In genomic region chr20:34875657-34876160, GRCh38 we compare ENCODE assay signal across 8 cellular contexts. TPM values are rescaled to one million over a fixed set of nuclear protein-coding genes. Genes with fewer than 3 reads are reported as not detected.
DNase-seq lines count a peak whose midpoint lies in the region; ATAC-seq and TF ChIP-seq lines count a peak whose summit lies in the region.

No MANE protein-coding gene starts in this region.

- peak overlapping the region; percentile 61 to 93 for H3K27ac ChIP-seq in thoracic aorta

- ATAC-seq in activated CD4-positive, alpha-beta T cell treated with anti-CD3 and anti-CD28 coated beads for 36 hours, result no peak
- ATAC-seq in WTC11 (no peak), thoracic aorta (ENCODE audit: insufficient number of reproducible peaks, low FRiP score, low read depth) (no peak), sciatic nerve (no peak)

- H3K27me3 ChIP-seq in thoracic aorta (replicated peaks; ENCODE audit: insufficient read depth), result no peaks in the 10 kb centered on the region

- H3K27ac Mint-ChIP-seq in activated CD4-positive, alpha-beta T cell treated with anti-CD3 and anti-CD28 coated beads for 36 hours, result peak overlapping the region; percentile 85
- H3K27ac Mint-ChIP-seq in WTC11, result peak overlapping the region; percentile 98

- no peaks in the 10 kb centered on the region for H3K36me3 ChIP-seq in thoracic aorta

- no peak for DNase-seq in activated CD4-positive, alpha-beta T cell treated with anti-CD3 and anti-CD28 coated beads for 36 hours
- no peak for DNase-seq in activated CD4-positive, alpha-beta T cell treated with anti-CD3 and anti-CD28 coated beads, Interleukin-2, amount 50 U/mL, for 4 hours
- DNase-seq in WTC11 (ENCODE audit: low spot score) (no peak), thoracic aorta (ENCODE audit: low spot score) (no peak), sciatic nerve (ENCODE audit: low spot score) (no peak), KBM-7 (no peak), NCI-H2196 treated with DMSO at 0.1 percent for 48 hours (lab: John Stamatoyannopoulos, UW; ENCODE audit: unreplicated experiment) (no peak)

- POLR2A ChIA-PET in activated CD4-positive, alpha-beta T cell treated with anti-CD3 and anti-CD28 coated beads for 36 hours (lab: Charles Lee), result interaction anchor here (0.6 to 1.0 kb wide), 2 partner anchors 80 to 286 kb away, joined by 3 to 4 read pairs; no protein-coding TSS in a partner anchor
- POLR2A ChIA-PET in WTC11 (lab: Charles Lee), result interaction anchor here (0.6 kb wide), 1 partner anchor 388 kb away, joined by 3 read pairs; no protein-coding TSS in a partner anchor

- H3K4me1 ChIP-seq in thoracic aorta (ENCODE audit: control insufficient read depth in 1 of 2, low read depth in 2 of 2), result peaks cover 16 to 66% of the 10 kb centered on the region in 2 donors

- H3K27me3 Mint-ChIP-seq in activated CD4-positive, alpha-beta T cell treated with anti-CD3 and anti-CD28 coated beads for 36 hours, result no peaks in the 10 kb centered on the region
- H3K27me3 Mint-ChIP-seq in WTC11 (ENCODE audit: low read depth), result peaks cover 35% of the 10 kb centered on the region

- H3K4me3 Mint-ChIP-seq in activated CD4-positive, alpha-beta T cell treated with anti-CD3 and anti-CD28 coated beads for 36 hours, result peak overlapping the region; percentile 90
- H3K4me3 Mint-ChIP-seq in WTC11, result peak overlapping the region; percentile 98

- no peaks in the 10 kb centered on the region for H3K9me3 Mint-ChIP-seq in activated CD4-positive, alpha-beta T cell treated with anti-CD3 and anti-CD28 coated beads for 36 hours (ENCODE audit: low read depth)
- no peaks in the 10 kb centered on the region for H3K9me3 Mint-ChIP-seq in WTC11

- peaks cover 58% of the 10 kb centered on the region for H3K4me1 Mint-ChIP-seq in activated CD4-positive, alpha-beta T cell treated with anti-CD3 and anti-CD28 coated beads for 36 hours
- H3K4me1 Mint-ChIP-seq in WTC11, result peaks cover 50% of the 10 kb centered on the region

- in situ Hi-C loops in KBM-7 (cut with MboI; ENCODE audit: low pct_unique_long_range_greater_than_20kb, low sequenced_read_pairs), result no loop called here

- CTCF ChIA-PET in activated CD4-positive, alpha-beta T cell treated with anti-CD3 and anti-CD28 coated beads for 36 hours (lab: Charles Lee), result interaction anchor here (0.6 to 7.9 kb wide), 10 partner anchors 15 to 209 kb away, joined by 3 to 78 read pairs (median 4); partner anchors contain the start of genes GSS and MYH7B
- CTCF ChIA-PET in WTC11 (lab: Charles Lee), result interaction anchor here (0.5 to 7.7 kb wide), 22 partner anchors 12 to 807 kb away, joined by 3 to 152 read pairs (median 4); partner anchors contain the start of genes EDEM2, GSS, MMP24OS and MYH7B

- H3K9me3 ChIP-seq in iPS-18c (ENCODE audit: control insufficient read depth, insufficient read depth, low read length) (no peaks in the 10 kb centered on the region), thoracic aorta (no peaks in the 10 kb centered on the region)

- H3K4me3 ChIP-seq in iPS-18c (ENCODE audit: insufficient read depth, low read depth, low read length) (peak overlapping the region; percentile 45; the same call in 1 of the 2 replicates), thoracic aorta (peak overlapping the region; percentile 95)

- H3K36me3 Mint-ChIP-seq in activated CD4-positive, alpha-beta T cell treated with anti-CD3 and anti-CD28 coated beads for 36 hours (ENCODE audit: low read depth), result no peaks in the 10 kb centered on the region
- no peaks in the 10 kb centered on the region for H3K36me3 Mint-ChIP-seq in WTC11

- intact Hi-C loops in activated CD4-positive, alpha-beta T cell treated with anti-CD3 and anti-CD28 coated beads for 36 hours (cut with DNase I, micrococcal nuclease), result loop anchor here (1.0 to 10.0 kb wide), 14 partner anchors 16 to 882 kb away; partner anchors contain the start of genes GSS (in 2 of the 2), MYH7B (in 2 of the 2), TRPC4AP (in 2 of the 2) and AHCY (in 1 of the 2)
- intact Hi-C loops in sciatic nerve (cut with DNase I), result loop anchor here (10.0 kb wide), 1 partner anchor 219 kb away; the partner anchor contains the start of gene TRPC4AP

- TF ChIP-seq CTCF in WTC11 (IDR thresholded peaks at IDR 0.05) (no peak), thoracic aorta (IDR thresholded peaks at IDR 0.05) (no peak)

TF ChIP-seq in WTC11, 78 proteins besides CTCF, POLR2A, EP300 and RAD21:
- TF ChIP-seq GABPB1 (CRISPR knock-in tag; IDR thresholded peaks at IDR 0.05), result peak; percentile 44; the same call in 1 of the 2 replicates
- peak; percentile 73; the same call in 1 of the 2 replicates for TF ChIP-seq PRDM15 (CRISPR knock-in tag; IDR thresholded peaks at IDR 0.05)
- no peak for TF ChIP-seq FOXP1 (CRISPR knock-in tag; IDR thresholded peaks at IDR 0.05; ENCODE audit: borderline replicate concordance)

RNA-seq across cellular contexts. Expression of gene ACSS2, which starts 0.7 kb away (rescaled TPM):
- total RNA-seq in activated CD4-positive, alpha-beta T cell treated with anti-CD3 and anti-CD28 coated beads for 36 hours, result 10 to 100 TPM; 29.9 to 35.1 TPM
- total RNA-seq in WTC11 (2021) (28.9 to 35.9 TPM (median 29.0 TPM) in 3 replicates), thoracic aorta (10 to 100 TPM; 65.9 to 95.4 TPM), sciatic nerve (103 TPM)

RNA-seq across cellular contexts. Expression of gene GGT7, which starts 3.1 kb away (rescaled TPM):
- 10 to 100 TPM; 12.7 to 15.0 TPM for total RNA-seq in activated CD4-positive, alpha-beta T cell treated with anti-CD3 and anti-CD28 coated beads for 36 hours
- total RNA-seq in WTC11 (2021) (27.7 to 34.5 TPM (median 33.3 TPM) in 3 replicates), thoracic aorta (10 to 100 TPM; 22.2 to 41.4 TPM), sciatic nerve (27.0 TPM)

RNA-seq across cellular contexts. Expression of gene NCOA6, which starts 50.3 kb away (rescaled TPM):
- total RNA-seq in activated CD4-positive, alpha-beta T cell treated with anti-CD3 and anti-CD28 coated beads for 36 hours, result 10 to 100 TPM; 20.3 to 31.1 TPM
- total RNA-seq in WTC11 (2021), result 8.0 to 10.1 TPM (median 8.2 TPM) in 3 replicates
- total RNA-seq in thoracic aorta, result 10 to 100 TPM; 14.8 to 21.4 TPM
- total RNA-seq in sciatic nerve, result 30.2 TPM
